Comparison of ENCODE assay signal across 8 cellular contexts in the genomic region with DNA sequence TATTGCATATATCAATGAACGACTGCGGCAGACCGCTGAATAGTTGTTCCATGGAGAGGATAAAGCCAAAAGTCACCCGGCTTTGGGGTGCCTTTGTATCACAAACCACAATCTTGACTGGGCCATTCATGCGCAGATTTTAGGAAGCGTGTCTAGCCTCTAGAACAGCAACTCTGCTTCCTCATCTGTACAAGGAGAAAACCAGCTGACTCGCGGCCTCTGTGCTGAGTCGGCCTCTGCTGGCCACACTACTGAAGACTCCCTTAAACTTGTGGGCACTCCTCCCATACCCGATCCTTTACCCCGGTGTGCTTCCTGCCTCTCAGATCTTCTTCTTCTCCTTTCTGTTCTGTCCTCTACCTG. TPM values are rescaled to one million over a fixed set of nuclear protein-coding genes. Genes with fewer than 3 reads are reported as not detected.
DNase-seq lines count a peak whose midpoint lies in the region; ATAC-seq and TF ChIP-seq lines count a peak whose summit lies in the region.

No MANE protein-coding gene starts in this region.

- H3K9me3 Mint-ChIP-seq in Calu3 (ENCODE audit: low read depth, unreplicated experiment): no peaks in the 10 kb centered on the region
- H3K9me3 Mint-ChIP-seq in activated T-cell treated with anti-CD3 and anti-CD28 coated beads, Interleukin-2, amount 50 U/mL, for 4 hours: peaks cover 10% of the 10 kb centered on the region

- TF ChIP-seq POLR2A in gastroesophageal sphincter (IDR thresholded peaks at IDR 0.05): no peak

- H3K4me3 ChIP-seq in Karpas-422 (ENCODE audit: low read length): peak overlapping the region; percentile 49; the same call in 1 of the 2 replicates
- peak overlapping the region; percentile 5 to 57 for H3K4me3 ChIP-seq in gastroesophageal sphincter

- no peaks in the 10 kb centered on the region for H3K27me3 ChIP-seq in Karpas-422 (ENCODE audit: low read length)
- H3K27me3 ChIP-seq in gastroesophageal sphincter: no peaks in the 10 kb centered on the region

- H4K20me1 ChIP-seq in Karpas-422 (ENCODE audit: insufficient read depth, low read depth, low read length): no peaks in the 10 kb centered on the region

- no peak for TF ChIP-seq EP300 in gastroesophageal sphincter (IDR thresholded peaks at IDR 0.05)

- H3K4me2 ChIP-seq in Karpas-422 (ENCODE audit: low read depth, low read length, poor library complexity, severe bottlenecking): peak overlapping the region; percentile 54

- H3K27ac Mint-ChIP-seq in Calu3 (ENCODE audit: unreplicated experiment): peak overlapping the region; percentile 15

- 26 to 40% methylated on average over 11 of the region's 11 CpGs for WGBS in gastroesophageal sphincter (ENCODE audit: low coverage in 1 of 2), 2 donors

- ATAC-seq in GM21390 (IDR thresholded peaks at IDR 0.05; ENCODE audit: unreplicated experiment): peak; percentile 56
- peak; percentile 11 to 16 for ATAC-seq in activated T-cell treated with anti-CD3 and anti-CD28 coated beads, Interleukin-2, amount 50 U/mL, for 4 hours
- peak; percentile 84 for ATAC-seq in gastroesophageal sphincter

- TSS peak; percentile 41 for BruUV-seq in Calu3 (replicated peaks; lab: Mats Ljungman, UMichigan)

- H3K4me1 ChIP-seq in Karpas-422 (ENCODE audit: low read length) (peaks cover 11% of the 10 kb centered on the region), gastroesophageal sphincter (peaks cover 0 to 19% (median 12%) of the 10 kb centered on the region in 3 donors)

- peaks cover 17% of the 10 kb centered on the region for H3K4me1 Mint-ChIP-seq in Calu3 (ENCODE audit: low read depth, unreplicated experiment)
- H3K4me1 Mint-ChIP-seq in activated T-cell treated with anti-CD3 and anti-CD28 coated beads, Interleukin-2, amount 50 U/mL, for 4 hours (ENCODE audit: low read depth): peaks cover 38% of the 10 kb centered on the region

- H3K9me3 ChIP-seq in Karpas-422 (ENCODE audit: low read length) (no peaks in the 10 kb centered on the region), gastroesophageal sphincter (no peaks in the 10 kb centered on the region)

- H3K36me3 Mint-ChIP-seq in Calu3 (ENCODE audit: insufficient read depth, unreplicated experiment): peaks cover 8% of the 10 kb centered on the region
- peaks cover 5% of the 10 kb centered on the region for H3K36me3 Mint-ChIP-seq in activated T-cell treated with anti-CD3 and anti-CD28 coated beads, Interleukin-2, amount 50 U/mL, for 4 hours (ENCODE audit: insufficient read depth)

- H3K27ac ChIP-seq in Karpas-422 (ENCODE audit: low read length) (no peak overlapping the region), gastroesophageal sphincter (peak overlapping the region in 1 of 4 donors; percentile 36)

- H3K27me3 Mint-ChIP-seq in Calu3 (ENCODE audit: unreplicated experiment): no peaks in the 10 kb centered on the region
- H3K27me3 Mint-ChIP-seq in activated T-cell treated with anti-CD3 and anti-CD28 coated beads, Interleukin-2, amount 50 U/mL, for 4 hours (ENCODE audit: low read depth): no peaks in the 10 kb centered on the region

- intact Hi-C loops in Calu3 (cut with micrococcal nuclease; ENCODE audit: unreplicated experiment): loop anchor here (5.0 kb wide), 1 partner anchor 38 kb away; no protein-coding TSS in a partner anchor

- CTCF ChIA-PET in Calu3 (lab: Charles Lee): interaction anchor here (0.8 kb wide), 1 partner anchor 29 kb away, joined by 3 read pairs; no protein-coding TSS in a partner anchor

- H3K9ac ChIP-seq in Karpas-422 (ENCODE audit: low read length): no peak overlapping the region

- peak overlapping the region; percentile 80 for H3K4me3 Mint-ChIP-seq in Calu3 (ENCODE audit: low read depth, unreplicated experiment)
- H3K4me3 Mint-ChIP-seq in activated T-cell treated with anti-CD3 and anti-CD28 coated beads, Interleukin-2, amount 50 U/mL, for 4 hours: peak overlapping the region; percentile 76

- H3K36me3 ChIP-seq in Karpas-422 (ENCODE audit: insufficient read depth, low read length): no peaks in the 10 kb centered on the region
- no peaks in the 10 kb centered on the region for H3K36me3 ChIP-seq in gastroesophageal sphincter

- no peaks in the 10 kb centered on the region for H3K9me2 ChIP-seq in Karpas-422 (replicated peaks; ENCODE audit: insufficient read depth, low read length)

- no peak overlapping the region for H2AFZ ChIP-seq in Karpas-422 (ENCODE audit: low read length)

- DNase-seq in Calu3: peak; percentile 58
- peak; percentile 47 for DNase-seq in Karpas-422
- DNase-seq in activated T-cell treated with anti-CD3 and anti-CD28 coated beads, Interleukin-2, amount 50 U/mL, for 4 hours: peak; percentile 38
- peak in 41 of 56 donors; percentile 8 to 76 (median 29) for DNase-seq in nucleus accumbens (lab: John Stamatoyannopoulos, UW)
- no peak for DNase-seq in SW 1271 (lab: John Stamatoyannopoulos, UW)
- DNase-seq in NCI-H2196 treated with DMSO at 0.1 percent for 48 hours (lab: John Stamatoyannopoulos, UW; ENCODE audit: unreplicated experiment): no peak

- TF ChIP-seq CTCF in Calu3 (IDR thresholded peaks at IDR 0.05; ENCODE audit: unreplicated experiment) (no peak), gastroesophageal sphincter (IDR thresholded peaks at IDR 0.05) (peak in 2 of 4 experiments; percentile 45 to 63)

- no peaks in the 10 kb centered on the region for H3K79me2 ChIP-seq in Karpas-422 (ENCODE audit: low read length)

RNA-seq across cellular contexts. Expression of a gene that starts 0.9 kb away (rescaled TPM):
- total RNA-seq in Calu3 (2022) (0.28 and 0.78 TPM in 2 replicates), gastroesophageal sphincter (under 1 TPM; 0.07 to 0.78 (median 0.16) TPM)
- not detected in 2 replicates for total RNA-seq in Karpas-422 (2014; rRNA removed; shearing (Covaris generic); ENCODE audit: low replicate concordance)
- under 1 TPM; 0.05 to 0.16 (median 0.08) TPM for total RNA-seq in activated T-cell treated with anti-CD3 and anti-CD28 coated beads, Interleukin-2, amount 50 U/mL, for 4 hours

RNA-seq across cellular contexts. Expression of a gene that starts 10.4 kb away (rescaled TPM):
- 7.8 and 9.8 TPM in 2 replicates for total RNA-seq in Calu3 (2022)
- total RNA-seq in Karpas-422 (2014; rRNA removed; shearing (Covaris generic); ENCODE audit: low replicate concordance): 0.89 and 2.2 TPM in 2 replicates
- total RNA-seq in activated T-cell treated with anti-CD3 and anti-CD28 coated beads, Interleukin-2, amount 50 U/mL, for 4 hours: 1 to 10 TPM; 1.8 to 3.4 (median 1.9) TPM
- total RNA-seq in gastroesophageal sphincter: 10 to 100 TPM; 25.4 to 29.8 (median 27.1) TPM

RNA-seq across cellular contexts. Expression of a gene that starts 49.3 kb away (rescaled TPM):
- total RNA-seq in Calu3 (2022) (52.6 and 86.8 TPM in 2 replicates), gastroesophageal sphincter (1 to 10 TPM; 3.5 to 7.5 (median 5.2) TPM)
- total RNA-seq in Karpas-422 (2014; rRNA removed; shearing (Covaris generic); ENCODE audit: low replicate concordance): 9.7 and 19.9 TPM in 2 replicates
- total RNA-seq in activated T-cell treated with anti-CD3 and anti-CD28 coated beads, Interleukin-2, amount 50 U/mL, for 4 hours: 10 to 100 TPM; 15.0 to 16.8 (median 16.6) TPM

Comparison
In these comparisons a context has a peak if more than half of its experiments do, and no peak if none do; other contexts are left out.
1. DNase-seq: peak in Calu3 (single experiment), Karpas-422 (single experiment), activated T-cell treated with anti-CD3 and anti-CD28 coated beads, Interleukin-2, amount 50 U/mL, for 4 hours (single experiment) and nucleus accumbens (41 of 56); none in SW 1271 (0 of 2) and NCI-H2196 treated with DMSO at 0.1 percent for 48 hours (single experiment).
2. ATAC-seq: peak in every context shown above with its lines; median percentile 84 in gastroesophageal sphincter; 56 in GM21390; 14 in activated T-cell treated with anti-CD3 and anti-CD28 coated beads, Interleukin-2, amount 50 U/mL, for 4 hours.